Comparison of ENCODE assay signal across 1 cellular context in the genomic region with DNA sequence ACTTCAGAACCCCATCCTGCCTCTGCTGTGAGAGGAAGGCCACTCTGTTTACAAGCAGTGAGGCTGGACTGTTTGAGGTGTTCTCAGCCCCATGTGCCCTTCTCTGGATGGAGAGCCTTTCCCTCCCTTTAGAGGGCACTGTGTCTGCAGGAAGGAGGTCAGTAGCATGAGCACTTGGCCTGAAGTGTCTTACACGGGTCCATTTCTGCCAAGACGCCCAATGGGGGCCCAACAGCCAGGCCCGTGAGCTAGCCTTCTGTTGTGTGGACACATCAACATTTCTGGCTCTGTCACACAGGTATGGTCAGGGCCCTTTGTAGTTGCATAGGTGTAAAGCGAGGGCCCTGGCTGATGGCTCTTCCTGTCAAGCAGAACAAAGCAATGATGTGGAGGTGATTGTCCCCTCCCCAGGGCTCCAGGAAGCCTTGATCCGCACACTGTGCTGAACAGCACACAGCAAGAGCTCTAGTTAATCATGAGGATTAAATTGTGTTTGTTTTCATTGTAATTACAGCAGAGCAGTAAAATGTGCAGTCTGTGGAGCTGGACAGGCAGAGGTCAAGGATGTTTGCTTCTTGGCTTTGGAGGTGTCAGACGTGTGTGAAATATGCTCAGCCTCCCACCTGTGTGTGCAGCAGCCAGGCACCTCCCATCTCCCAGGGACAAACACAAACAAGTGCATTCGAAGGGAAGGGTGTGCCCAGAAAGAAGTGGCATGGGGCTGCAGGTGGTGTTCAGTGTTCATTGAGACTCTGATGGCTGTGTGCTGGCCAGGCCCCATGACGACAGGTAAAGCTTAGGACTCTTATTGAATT.
TF ChIP-seq lines count a peak whose summit lies in the region.

No MANE protein-coding gene starts in this region.

TF ChIP-seq in HEK293, 187 proteins besides CTCF, POLR2A, EP300 and RAD21 (continued from another document):
- no peak; the same call in 1 of the 2 replicates for TF ChIP-seq ZNF645 (tag by site-specific recombination; IDR thresholded peaks at IDR 0.05)
